ENCODE assay signal across 24 cellular contexts in genomic region chr3:68088636-68089035, GRCh38.
DNase-seq lines count a peak whose midpoint lies in the region; ATAC-seq and TF ChIP-seq lines count a peak whose summit lies in the region.
"Had no signal": no experiment of that assay in that cellular context is flagged by ENCODE, and none has a peak within 500 bp of the region (broad histone marks: within the 10 kb centered on the region; RNA-seq: fewer than 3 reads in every experiment).

No MANE protein-coding gene starts in this region.

- DNase-seq in activated naive CD4-positive, alpha-beta T cell treated with Interleukin-2 at 50 U/mL for 16 hours = no peak
- DNase-seq in body of pancreas (no peak), SK-N-DZ (ENCODE audit: low spot score) (no peak), upper lobe of left lung (no peak)
- no peak for DNase-seq in stimulated activated naive CD8-positive, alpha-beta T cell treated with anti-CD3 and anti-CD28 coated beads, Interleukin-15, amount 100 ng/mL, for 72 hours
- DNase-seq: dermis blood vessel endothelial cell, gastrocnemius medialis, hippocampal formation, NCI-H1436 treated with DMSO at 0.1 percent for 48 hours, NCI-H2107, NCI-H446, NCI-H82, RPMI8226, WERI-Rb-1 had no signal

- H3K4me3 ChIP-seq in body of pancreas = no peak overlapping the region
- no peak overlapping the region for H3K4me3 ChIP-seq in upper lobe of left lung
- H3K4me3 ChIP-seq: gastrocnemius medialis, SK-N-MC, tibial nerve had no signal

- H3K27ac ChIP-seq in body of pancreas = peak overlapping the region in 3 of 4 donors; percentile 13 to 73 (median 53)
- no peak overlapping the region for H3K27ac ChIP-seq in upper lobe of left lung
- H3K27ac ChIP-seq: gastrocnemius medialis, SK-N-MC, tibial nerve, WERI-Rb-1 had no signal

- H3K27me3 ChIP-seq in body of pancreas = no peaks in the 10 kb centered on the region
- no peaks in the 10 kb centered on the region for H3K27me3 ChIP-seq in upper lobe of left lung
- H3K27me3 ChIP-seq: gastrocnemius medialis, tibial nerve had no signal

- 45 to 55% methylated on average over 3 of the region's 3 CpGs for WGBS in body of pancreas, 2 donors
- 83 to 94% methylated on average over 3 of the region's 3 CpGs for WGBS in upper lobe of left lung, 2 donors

- TF ChIP-seq POLR2A in body of pancreas (IDR thresholded peaks at IDR 0.05) = no peak
- TF ChIP-seq POLR2A in upper lobe of left lung (IDR thresholded peaks at IDR 0.05) = no peak

- no peak for TF ChIP-seq EP300 in upper lobe of left lung (IDR thresholded peaks at IDR 0.05)

- H3K27ac Mint-ChIP-seq in activated naive CD4-positive, alpha-beta T cell treated with anti-CD3 and anti-CD28 coated beads, Interleukin-2, amount 50 U/mL, for 24 hours = no peak overlapping the region
- H3K27ac Mint-ChIP-seq in stimulated activated naive CD8-positive, alpha-beta T cell treated with anti-CD3 and anti-CD28 coated beads, Interleukin-15, amount 100 ng/mL, for 72 hours = peak overlapping the region in 1 of 2 donors; percentile 6
- H3K27ac Mint-ChIP-seq: activated CD4-positive, alpha-beta T cell treated with anti-CD3 and anti-CD28 coated beads, Interleukin-2, amount 10 ng/mL, durations not matched to agents 7 days and 5 days; activated T-helper 2 cell treated with anti-CD3 and anti-CD28 coated beads, Interferon-gamma antibody, Interleukin-2, Interleukin-4, amounts not matched to agents 10 μg/mL and 5 μg/mL and 100 μg/mL, durations not matched to agents 14 hours and 24 hours and 36 hours; B cell; memory B cell had no signal

- intact Hi-C loops in body of pancreas (cut with DNase I) = no loop called here

- H3K9me3 ChIP-seq in body of pancreas (no peaks in the 10 kb centered on the region), upper lobe of left lung (no peaks in the 10 kb centered on the region)
- H3K9me3 ChIP-seq: gastrocnemius medialis, tibial nerve had no signal

- peak overlapping the region; percentile 60 for H3K4me3 Mint-ChIP-seq in activated naive CD4-positive, alpha-beta T cell treated with anti-CD3 and anti-CD28 coated beads, Interleukin-2, amount 50 U/mL, for 24 hours
- H3K4me3 Mint-ChIP-seq in stimulated activated naive CD8-positive, alpha-beta T cell treated with anti-CD3 and anti-CD28 coated beads, Interleukin-15, amount 100 ng/mL, for 72 hours = peak overlapping the region; percentile 21 to 49
- H3K4me3 Mint-ChIP-seq: activated CD4-positive, alpha-beta T cell treated with anti-CD3 and anti-CD28 coated beads, Interleukin-2, amount 10 ng/mL, durations not matched to agents 7 days and 5 days; B cell; memory B cell had no signal

- H3K4me1 ChIP-seq in body of pancreas = peaks cover 21% of the 10 kb centered on the region
- no peaks in the 10 kb centered on the region for H3K4me1 ChIP-seq in upper lobe of left lung
- H3K4me1 ChIP-seq: tibial nerve had no signal

- peaks cover 79% of the 10 kb centered on the region for H3K4me1 Mint-ChIP-seq in activated naive CD4-positive, alpha-beta T cell treated with anti-CD3 and anti-CD28 coated beads, Interleukin-2, amount 50 U/mL, for 24 hours
- H3K4me1 Mint-ChIP-seq in stimulated activated naive CD8-positive, alpha-beta T cell treated with anti-CD3 and anti-CD28 coated beads, Interleukin-15, amount 100 ng/mL, for 72 hours = peaks cover 60% of the 10 kb centered on the region
- H3K4me1 Mint-ChIP-seq: B cell, memory B cell had no signal

- H3K36me3 ChIP-seq in body of pancreas (replicated peaks in 1 of 2; ENCODE audit: insufficient read depth in 1 of 2, low read depth in 2 of 2) (no peaks in the 10 kb centered on the region), upper lobe of left lung (no peaks in the 10 kb centered on the region)
- H3K36me3 ChIP-seq: gastrocnemius medialis, tibial nerve, WERI-Rb-1 had no signal

- H3K9me3 Mint-ChIP-seq in activated naive CD4-positive, alpha-beta T cell treated with anti-CD3 and anti-CD28 coated beads, Interleukin-2, amount 50 U/mL, for 24 hours = peaks cover 7% of the 10 kb centered on the region
- no peaks in the 10 kb centered on the region for H3K9me3 Mint-ChIP-seq in stimulated activated naive CD8-positive, alpha-beta T cell treated with anti-CD3 and anti-CD28 coated beads, Interleukin-15, amount 100 ng/mL, for 72 hours
- H3K9me3 Mint-ChIP-seq: activated T-helper 2 cell treated with anti-CD3 and anti-CD28 coated beads, Interferon-gamma antibody, Interleukin-2, Interleukin-4, amounts not matched to agents 10 μg/mL and 5 μg/mL and 100 μg/mL, durations not matched to agents 14 hours and 24 hours and 36 hours; memory B cell had no signal

- no peaks in the 10 kb centered on the region for H3K27me3 Mint-ChIP-seq in activated naive CD4-positive, alpha-beta T cell treated with anti-CD3 and anti-CD28 coated beads, Interleukin-2, amount 50 U/mL, for 24 hours
- no peaks in the 10 kb centered on the region for H3K27me3 Mint-ChIP-seq in stimulated activated naive CD8-positive, alpha-beta T cell treated with anti-CD3 and anti-CD28 coated beads, Interleukin-15, amount 100 ng/mL, for 72 hours
- H3K27me3 Mint-ChIP-seq: B cell had no signal

- peaks cover 2% of the 10 kb centered on the region for H3K36me3 Mint-ChIP-seq in activated naive CD4-positive, alpha-beta T cell treated with anti-CD3 and anti-CD28 coated beads, Interleukin-2, amount 50 U/mL, for 24 hours
- H3K36me3 Mint-ChIP-seq: memory B cell had no signal

- peak; percentile 51 for ATAC-seq in HG03175 (IDR thresholded peaks at IDR 0.05; ENCODE audit: unreplicated experiment)
- no peak for ATAC-seq in body of pancreas
- ATAC-seq in stimulated activated naive CD8-positive, alpha-beta T cell treated with anti-CD3 and anti-CD28 coated beads, Interleukin-15, amount 100 ng/mL, for 72 hours = no peak
- no peak for ATAC-seq in GM18873 (IDR thresholded peaks at IDR 0.05; ENCODE audit: low FRiP score, unreplicated experiment)
- ATAC-seq in upper lobe of left lung (ENCODE audit: low FRiP score in 2 of 2) = no peak
- ATAC-seq: gastrocnemius medialis, left lobe of liver had no signal

- TF ChIP-seq CTCF in body of pancreas (IDR thresholded peaks at IDR 0.05) (no peak), upper lobe of left lung (IDR thresholded peaks at IDR 0.05) (no peak)

Comparison
In these comparisons a context has a peak if more than half of its experiments do, and no peak if none do; other contexts are left out.
1. H3K27ac ChIP-seq: peak in body of pancreas (3 of 4); none in upper lobe of left lung (0 of 4).